ENCODE assay signal across 14 cellular contexts in the genomic region with DNA sequence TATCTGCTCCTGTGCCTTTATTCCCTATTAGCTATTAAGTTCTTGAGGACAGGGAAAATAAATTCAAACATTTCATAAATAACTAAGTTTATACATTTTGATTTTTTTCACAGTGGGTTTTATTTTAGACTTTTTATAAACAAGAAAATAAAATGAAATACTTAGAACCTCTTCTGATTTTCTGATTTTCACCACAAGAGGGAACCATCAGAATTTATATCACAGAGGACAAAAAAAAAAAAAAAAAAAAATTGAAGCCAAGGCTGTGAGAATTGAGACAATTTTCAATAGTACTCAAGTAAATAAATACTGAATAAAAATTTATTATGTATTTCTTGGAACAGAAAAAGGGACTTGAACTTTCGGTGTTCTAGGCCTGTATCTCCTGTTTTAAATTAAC.
DNase-seq lines count a peak whose midpoint lies in the region; ATAC-seq, FAIRE-seq and TF ChIP-seq lines count a peak whose summit lies in the region.
"Had no signal": no experiment of that assay in that cellular context is flagged by ENCODE, and none has a peak within 500 bp of the region (broad histone marks: within the 10 kb centered on the region; RNA-seq: fewer than 3 reads in every experiment).

No MANE protein-coding gene starts in this region.

- no peak overlapping the region for H3K4me3 Mint-ChIP-seq in type B pancreatic cell
- H3K4me3 Mint-ChIP-seq: T-helper 2 cell treated with Interferon-gamma antibody and Interleukin-4, amounts not matched to agents 5 μg/mL and 100 μg/mL, for 36 hours had no signal

- H2AFZ ChIP-seq in SK-N-SH (ENCODE audit: low read depth): no peak overlapping the region

- H3F3A ChIP-seq in SK-N-SH (replicated peaks; ENCODE audit: insufficient read depth): peaks cover 3% of the 10 kb centered on the region

- CTCF ChIA-PET in SK-N-SH (lab: Yijun Ruan, JAX): interaction anchor here (1.2 kb wide), 1 partner anchor 10 kb away, joined by 4 read pairs; no protein-coding TSS in a partner anchor

- H3K27me3 Mint-ChIP-seq in type B pancreatic cell: no peaks in the 10 kb centered on the region

- DNase-seq in SK-N-SH: no peak
- peak; percentile 44 for DNase-seq in RKO (ENCODE audit: low spot score)
- DNase-seq in frontal cortex (ENCODE audit: low spot score in 2 of 2): no peak
- DNase-seq in type B pancreatic cell (ENCODE audit: extremely low spot score, unreplicated experiment): no peak
- no peak for DNase-seq in H4 (ENCODE audit: low spot score)
- DNase-seq in DMS79 (lab: John Stamatoyannopoulos, UW): no peak
- DNase-seq: activated naive CD4-positive, alpha-beta T cell treated with Interleukin-2 at 50 U/mL for 16 hours; MG63; NCI-H2107 had no signal

- no peaks in the 10 kb centered on the region for H3K4me1 Mint-ChIP-seq in type B pancreatic cell (ENCODE audit: unreplicated experiment)

- WGBS in SK-N-SH (ENCODE audit: low lambda C conversion rate): 0% methylated on average over 1 of the region's 1 CpG

- TF ChIP-seq CTCF in SK-N-SH (IDR thresholded peaks at IDR 0.05) (peak; percentile 55), type B pancreatic cell (conservative IDR thresholded peaks at IDR 0.05) (peak; percentile 59)

- H3K9ac ChIP-seq in SK-N-SH: no peak overlapping the region

- no peak overlapping the region for H3K4me2 ChIP-seq in SK-N-SH

- H3K36me3 Mint-ChIP-seq in type B pancreatic cell: no peaks in the 10 kb centered on the region

- H3K27me3 ChIP-seq in SK-N-SH (ENCODE audit: insufficient read depth): no peaks in the 10 kb centered on the region
- H3K27me3 ChIP-seq: MG63 had no signal

- no peaks in the 10 kb centered on the region for H3K4me1 ChIP-seq in SK-N-SH (ENCODE audit: control insufficient read depth in 1 of 2, insufficient read depth in 2 of 2, low read depth in 1 of 2, low read length in 1 of 2)
- H3K4me1 ChIP-seq: prostate gland had no signal

- no peak overlapping the region for H3K27ac Mint-ChIP-seq in type B pancreatic cell
- H3K27ac Mint-ChIP-seq: T-helper 2 cell treated with Interferon-gamma antibody and Interleukin-4, amounts not matched to agents 5 μg/mL and 100 μg/mL, for 36 hours had no signal

- no peak for TF ChIP-seq EP300 in SK-N-SH (IDR thresholded peaks at IDR 0.05; ENCODE audit: borderline replicate concordance in 1 of 2, low read depth in 1 of 2, low read length in 1 of 2)

- H3K27ac ChIP-seq in SK-N-SH (ENCODE audit: low read depth in 2 of 2, low read length in 1 of 2): no peak overlapping the region
- H3K27ac ChIP-seq: prostate gland had no signal

- no peak for ATAC-seq in SK-N-SH treated with all-trans-retinoic acid at 6 μM for 48 hours
- ATAC-seq in GM19463 (IDR thresholded peaks at IDR 0.05; ENCODE audit: unreplicated experiment): no peak
- ATAC-seq: esophagus mucosa had no signal

- H3K9me2 ChIP-seq in SK-N-SH: no peaks in the 10 kb centered on the region

- H3K9me3 Mint-ChIP-seq in type B pancreatic cell: no peaks in the 10 kb centered on the region
- H3K9me3 Mint-ChIP-seq: T-helper 2 cell treated with Interferon-gamma antibody and Interleukin-4, amounts not matched to agents 5 μg/mL and 100 μg/mL, for 36 hours had no signal

- H4K20me1 ChIP-seq in SK-N-SH (ENCODE audit: insufficient read depth): no peaks in the 10 kb centered on the region

- no peaks in the 10 kb centered on the region for H3K36me3 ChIP-seq in SK-N-SH (replicated peaks in 1 of 2; ENCODE audit: control insufficient read depth in 1 of 2, insufficient read depth in 2 of 2, low read length in 1 of 2)
- H3K36me3 ChIP-seq: MG63, prostate gland had no signal

- no peak overlapping the region for H3K4me3 ChIP-seq in SK-N-SH (ENCODE audit: low read depth in 2 of 2, low read length in 1 of 2)
- H3K4me3 ChIP-seq: MG63, prostate gland had no signal

- no peaks in the 10 kb centered on the region for H3K79me2 ChIP-seq in SK-N-SH (ENCODE audit: insufficient read depth)

- TF ChIP-seq RAD21 in SK-N-SH (IDR thresholded peaks at IDR 0.05; ENCODE audit: low read length): no peak

- FAIRE-seq in frontal cortex (lab: Jason Lieb, UNC): peak; percentile 96

- POLR2A ChIA-PET in SK-N-SH (lab: Yijun Ruan, JAX): no interaction called here

- no peaks in the 10 kb centered on the region for H3K9me3 ChIP-seq in SK-N-SH
- H3K9me3 ChIP-seq: MG63, prostate gland had no signal

TF ChIP-seq in SK-N-SH, 30 proteins besides CTCF, POLR2A, EP300 and RAD21 (continues in another document):
- TF ChIP-seq, protein P1, sequence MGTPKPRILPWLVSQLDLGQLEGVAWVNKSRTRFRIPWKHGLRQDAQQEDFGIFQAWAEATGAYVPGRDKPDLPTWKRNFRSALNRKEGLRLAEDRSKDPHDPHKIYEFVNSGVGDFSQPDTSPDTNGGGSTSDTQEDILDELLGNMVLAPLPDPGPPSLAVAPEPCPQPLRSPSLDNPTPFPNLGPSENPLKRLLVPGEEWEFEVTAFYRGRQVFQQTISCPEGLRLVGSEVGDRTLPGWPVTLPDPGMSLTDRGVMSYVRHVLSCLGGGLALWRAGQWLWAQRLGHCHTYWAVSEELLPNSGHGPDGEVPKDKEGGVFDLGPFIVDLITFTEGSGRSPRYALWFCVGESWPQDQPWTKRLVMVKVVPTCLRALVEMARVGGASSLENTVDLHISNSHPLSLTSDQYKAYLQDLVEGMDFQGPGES (IDR thresholded peaks at IDR 0.05; ENCODE audit: low read depth, low read length): no peak
- TF ChIP-seq GABPA (IDR thresholded peaks at IDR 0.05; ENCODE audit: low read depth) (no peak), RFX5 (IDR thresholded peaks at IDR 0.05; ENCODE audit: low read length) (no peak), RCOR1 (IDR thresholded peaks at IDR 0.05; ENCODE audit: low read length) (no peak)
- TF ChIP-seq, protein P2, sequence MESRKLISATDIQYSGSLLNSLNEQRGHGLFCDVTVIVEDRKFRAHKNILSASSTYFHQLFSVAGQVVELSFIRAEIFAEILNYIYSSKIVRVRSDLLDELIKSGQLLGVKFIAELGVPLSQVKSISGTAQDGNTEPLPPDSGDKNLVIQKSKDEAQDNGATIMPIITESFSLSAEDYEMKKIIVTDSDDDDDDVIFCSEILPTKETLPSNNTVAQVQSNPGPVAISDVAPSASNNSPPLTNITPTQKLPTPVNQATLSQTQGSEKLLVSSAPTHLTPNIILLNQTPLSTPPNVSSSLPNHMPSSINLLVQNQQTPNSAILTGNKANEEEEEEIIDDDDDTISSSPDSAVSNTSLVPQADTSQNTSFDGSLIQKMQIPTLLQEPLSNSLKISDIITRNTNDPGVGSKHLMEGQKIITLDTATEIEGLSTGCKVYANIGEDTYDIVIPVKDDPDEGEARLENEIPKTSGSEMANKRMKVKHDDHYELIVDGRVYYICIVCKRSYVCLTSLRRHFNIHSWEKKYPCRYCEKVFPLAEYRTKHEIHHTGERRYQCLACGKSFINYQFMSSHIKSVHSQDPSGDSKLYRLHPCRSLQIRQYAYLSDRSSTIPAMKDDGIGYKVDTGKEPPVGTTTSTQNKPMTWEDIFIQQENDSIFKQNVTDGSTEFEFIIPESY (IDR thresholded peaks at IDR 0.05; ENCODE audit: borderline replicate concordance, low read depth): no peak
- TF ChIP-seq, protein P3, sequence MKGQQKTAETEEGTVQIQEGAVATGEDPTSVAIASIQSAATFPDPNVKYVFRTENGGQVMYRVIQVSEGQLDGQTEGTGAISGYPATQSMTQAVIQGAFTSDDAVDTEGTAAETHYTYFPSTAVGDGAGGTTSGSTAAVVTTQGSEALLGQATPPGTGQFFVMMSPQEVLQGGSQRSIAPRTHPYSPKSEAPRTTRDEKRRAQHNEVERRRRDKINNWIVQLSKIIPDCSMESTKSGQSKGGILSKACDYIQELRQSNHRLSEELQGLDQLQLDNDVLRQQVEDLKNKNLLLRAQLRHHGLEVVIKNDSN (IDR thresholded peaks at IDR 0.05; ENCODE audit: borderline replicate concordance, low read depth): no peak

TF ChIP-seq in SK-N-SH treated with all-trans-retinoic acid at 6 μM for 48 hours, 23 proteins besides CTCF, POLR2A, EP300 and RAD21 (continues in another document):
- TF ChIP-seq ARNTL (CRISPR knock-in tag; IDR thresholded peaks at IDR 0.05; ENCODE audit: borderline replicate concordance, low read depth) (no peak), TOX (CRISPR knock-in tag; IDR thresholded peaks at IDR 0.05; ENCODE audit: borderline replicate concordance) (no peak), BACH2 (CRISPR knock-in tag; IDR thresholded peaks at IDR 0.05; ENCODE audit: borderline replicate concordance) (no peak), OSR1 (CRISPR knock-in tag; IDR thresholded peaks at IDR 0.05) (no peak), ZC3H10 (CRISPR knock-in tag; IDR thresholded peaks at IDR 0.05) (no peak), ZNF8 (CRISPR knock-in tag; IDR thresholded peaks at IDR 0.05) (no peak), ZNF565 (CRISPR knock-in tag; conservative IDR thresholded peaks at IDR 0.05; ENCODE audit: low read depth) (no peak), CSDC2 (CRISPR knock-in tag; IDR thresholded peaks at IDR 0.05) (no peak)
- TF ChIP-seq, protein P4, sequence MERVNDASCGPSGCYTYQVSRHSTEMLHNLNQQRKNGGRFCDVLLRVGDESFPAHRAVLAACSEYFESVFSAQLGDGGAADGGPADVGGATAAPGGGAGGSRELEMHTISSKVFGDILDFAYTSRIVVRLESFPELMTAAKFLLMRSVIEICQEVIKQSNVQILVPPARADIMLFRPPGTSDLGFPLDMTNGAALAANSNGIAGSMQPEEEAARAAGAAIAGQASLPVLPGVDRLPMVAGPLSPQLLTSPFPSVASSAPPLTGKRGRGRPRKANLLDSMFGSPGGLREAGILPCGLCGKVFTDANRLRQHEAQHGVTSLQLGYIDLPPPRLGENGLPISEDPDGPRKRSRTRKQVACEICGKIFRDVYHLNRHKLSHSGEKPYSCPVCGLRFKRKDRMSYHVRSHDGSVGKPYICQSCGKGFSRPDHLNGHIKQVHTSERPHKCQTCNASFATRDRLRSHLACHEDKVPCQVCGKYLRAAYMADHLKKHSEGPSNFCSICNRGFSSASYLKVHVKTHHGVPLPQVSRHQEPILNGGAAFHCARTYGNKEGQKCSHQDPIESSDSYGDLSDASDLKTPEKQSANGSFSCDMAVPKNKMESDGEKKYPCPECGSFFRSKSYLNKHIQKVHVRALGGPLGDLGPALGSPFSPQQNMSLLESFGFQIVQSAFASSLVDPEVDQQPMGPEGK (CRISPR knock-in tag; IDR thresholded peaks at IDR 0.05; ENCODE audit: borderline replicate concordance): no peak
- TF ChIP-seq, protein P5, sequence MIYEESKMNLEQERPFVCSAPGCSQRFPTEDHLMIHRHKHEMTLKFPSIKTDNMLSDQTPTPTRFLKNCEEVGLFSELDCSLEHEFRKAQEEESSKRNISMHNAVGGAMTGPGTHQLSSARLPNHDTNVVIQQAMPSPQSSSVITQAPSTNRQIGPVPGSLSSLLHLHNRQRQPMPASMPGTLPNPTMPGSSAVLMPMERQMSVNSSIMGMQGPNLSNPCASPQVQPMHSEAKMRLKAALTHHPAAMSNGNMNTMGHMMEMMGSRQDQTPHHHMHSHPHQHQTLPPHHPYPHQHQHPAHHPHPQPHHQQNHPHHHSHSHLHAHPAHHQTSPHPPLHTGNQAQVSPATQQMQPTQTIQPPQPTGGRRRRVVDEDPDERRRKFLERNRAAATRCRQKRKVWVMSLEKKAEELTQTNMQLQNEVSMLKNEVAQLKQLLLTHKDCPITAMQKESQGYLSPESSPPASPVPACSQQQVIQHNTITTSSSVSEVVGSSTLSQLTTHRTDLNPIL (CRISPR knock-in tag; IDR thresholded peaks at IDR 0.05; ENCODE audit: low read depth): no peak
